Comparison of ENCODE assay signal across 1 cellular context in the genomic region with DNA sequence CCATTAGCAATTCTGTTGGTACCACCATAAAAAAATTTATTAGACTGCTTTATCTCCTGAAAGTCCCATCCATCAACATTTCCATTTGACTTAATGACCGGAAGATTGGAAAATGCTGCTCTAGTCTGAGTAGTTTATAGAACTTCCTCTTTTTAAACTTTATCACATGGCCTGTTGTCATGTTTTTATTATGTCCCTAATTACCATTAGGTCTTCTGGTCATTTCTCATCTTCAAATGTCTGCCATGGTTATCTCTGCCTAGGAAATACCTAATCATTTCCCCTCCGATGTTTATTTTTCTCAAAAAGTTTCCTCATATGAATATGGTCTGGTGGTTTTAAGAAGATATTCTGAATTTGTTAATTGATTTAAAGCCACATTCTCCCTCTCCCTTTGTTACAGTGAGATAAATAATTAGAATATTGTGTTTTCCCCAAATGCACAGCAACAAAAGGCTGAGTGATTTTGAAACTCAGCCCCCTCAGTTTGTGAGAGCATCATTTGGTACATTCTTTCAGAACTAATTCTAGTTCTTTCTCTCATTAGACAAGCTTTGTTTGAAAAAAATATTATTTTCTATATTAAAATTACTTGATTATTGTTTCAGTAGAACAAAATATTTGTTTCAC.
TF ChIP-seq lines count a peak whose summit lies in the region.

No MANE protein-coding gene starts in this region.

TF ChIP-seq in GM12878, 131 proteins besides CTCF, POLR2A, EP300 and RAD21 (continued from another document):
- no peak for TF ChIP-seq ASH2L (IDR thresholded peaks at IDR 0.05; ENCODE audit: borderline replicate concordance, low read depth)
- TF ChIP-seq ETV6 (conservative IDR thresholded peaks at IDR 0.05 in 1 of 2, IDR thresholded peaks at IDR 0.05 in 1 of 2; ENCODE audit: borderline replicate concordance in 1 of 2, low read depth in 1 of 2), result no peak
- TF ChIP-seq EZH2 (IDR thresholded peaks at IDR 0.05; ENCODE audit: borderline replicate concordance, control insufficient read depth, low read depth, low read length), result no peak
- no peak for TF ChIP-seq PML (IDR thresholded peaks at IDR 0.05; ENCODE audit: low read length)
- TF ChIP-seq TCF7 (IDR thresholded peaks at IDR 0.05; ENCODE audit: borderline replicate concordance), result no peak
- TF ChIP-seq YY1 (IDR thresholded peaks at IDR 0.05; ENCODE audit: low read depth, low read length), result no peak
- no peak for TF ChIP-seq IKZF1 (conservative IDR thresholded peaks at IDR 0.05)
- no peak for TF ChIP-seq NR2C1 (IDR thresholded peaks at IDR 0.05)
- 0 out of 2 replicates have a peak, but pooled peaks have one; percentile 18 for TF ChIP-seq SPI1 (IDR thresholded peaks at IDR 0.05; ENCODE audit: borderline replicate concordance, insufficient read depth, low read depth, low read length)
- TF ChIP-seq POLR2AphosphoS5 (IDR thresholded peaks at IDR 0.05; ENCODE audit: low read length), result no peak
- TF ChIP-seq RUNX3 (IDR thresholded peaks at IDR 0.05; ENCODE audit: low read length), result no peak
- TF ChIP-seq RBBP5 (conservative IDR thresholded peaks at IDR 0.05), result no peak
- TF ChIP-seq MTA2 (IDR thresholded peaks at IDR 0.05; ENCODE audit: low read depth), result peak; percentile 88
- TF ChIP-seq NKRF (conservative IDR thresholded peaks at IDR 0.05), result no peak
- TF ChIP-seq PAX8 (IDR thresholded peaks at IDR 0.05), result no peak
- TF ChIP-seq, protein P1, sequence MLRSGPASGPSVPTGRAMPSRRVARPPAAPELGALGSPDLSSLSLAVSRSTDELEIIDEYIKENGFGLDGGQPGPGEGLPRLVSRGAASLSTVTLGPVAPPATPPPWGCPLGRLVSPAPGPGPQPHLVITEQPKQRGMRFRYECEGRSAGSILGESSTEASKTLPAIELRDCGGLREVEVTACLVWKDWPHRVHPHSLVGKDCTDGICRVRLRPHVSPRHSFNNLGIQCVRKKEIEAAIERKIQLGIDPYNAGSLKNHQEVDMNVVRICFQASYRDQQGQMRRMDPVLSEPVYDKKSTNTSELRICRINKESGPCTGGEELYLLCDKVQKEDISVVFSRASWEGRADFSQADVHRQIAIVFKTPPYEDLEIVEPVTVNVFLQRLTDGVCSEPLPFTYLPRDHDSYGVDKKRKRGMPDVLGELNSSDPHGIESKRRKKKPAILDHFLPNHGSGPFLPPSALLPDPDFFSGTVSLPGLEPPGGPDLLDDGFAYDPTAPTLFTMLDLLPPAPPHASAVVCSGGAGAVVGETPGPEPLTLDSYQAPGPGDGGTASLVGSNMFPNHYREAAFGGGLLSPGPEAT (IDR thresholded peaks at IDR 0.05; ENCODE audit: low read depth), result no peak
- no peak for TF ChIP-seq TCF3 (IDR thresholded peaks at IDR 0.05; ENCODE audit: borderline replicate concordance, insufficient read depth, low read depth, low read length)
